ENCODE assay signal across 8 cellular contexts in the genomic region with DNA sequence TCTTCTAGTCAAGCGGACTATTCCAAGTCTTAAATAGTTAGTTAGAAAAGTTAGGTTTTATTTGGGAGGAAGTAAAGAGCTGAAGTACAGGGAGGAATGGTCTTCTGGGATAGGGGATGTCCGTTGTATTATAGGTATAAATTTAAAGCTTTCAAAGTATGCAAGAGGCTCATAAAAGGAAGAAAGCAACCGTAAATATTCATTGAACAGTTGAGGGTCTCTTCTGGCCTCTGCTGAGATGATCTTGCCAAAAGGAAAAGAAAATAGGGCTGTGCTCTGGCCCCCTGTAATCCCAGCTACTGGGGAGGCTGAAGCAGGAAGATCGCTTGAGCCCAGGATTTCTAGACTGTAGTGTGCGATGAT. TPM values are rescaled to one million over a fixed set of nuclear protein-coding genes. Genes with fewer than 3 reads are reported as not detected.
DNase-seq lines count a peak whose midpoint lies in the region; ATAC-seq, FAIRE-seq and TF ChIP-seq lines count a peak whose summit lies in the region.

No MANE protein-coding gene starts in this region.

- ATAC-seq in Panc1 (peak; percentile 2; the same call in 1 of the 2 replicates), psoas muscle (peak in 1 of 4 donors; percentile 1)

- H3K4me1 ChIP-seq in Panc1 (ENCODE audit: control insufficient read depth, insufficient read depth, low read length), result 0 out of 2 replicates have a peak, but pooled peaks cover 5% of the 10 kb centered on the region
- peaks cover 10 to 15% (median 13%) of the 10 kb centered on the region in 4 donors for H3K4me1 ChIP-seq in esophagus muscularis mucosa
- peaks cover 3% of the 10 kb centered on the region for H3K4me1 ChIP-seq in psoas muscle

- intact Hi-C loops in Panc1 (cut with micrococcal nuclease; ENCODE audit: unreplicated experiment), result no loop called here
- intact Hi-C loops in esophagus muscularis mucosa (cut with DNase I), result no loop called here
- intact Hi-C loops in psoas muscle (cut with DNase I), result loop anchor here in 1 of 2 donors (5.0 kb wide), 1 partner anchor 87 kb away; a partner anchor contains a TSS

- H3K36me3 ChIP-seq in Panc1 (ENCODE audit: control insufficient read depth, insufficient read depth, low read length) (no peaks in the 10 kb centered on the region), esophagus muscularis mucosa (no peaks in the 10 kb centered on the region), psoas muscle (ENCODE audit: insufficient read depth in 1 of 2, low read depth in 1 of 2) (no peaks in the 10 kb centered on the region)

- no peak for DNase-seq in GM12865 (ENCODE audit: low read depth)
- no peak for DNase-seq in Panc1 (ENCODE audit: low read depth, low spot score)
- DNase-seq in esophagus muscularis mucosa (ENCODE audit: extremely low spot score), result no peak
- no peak for DNase-seq in psoas muscle
- DNase-seq in GM03348 (ENCODE audit: low spot score), result no peak
- no peak for DNase-seq in frontal cortex (ENCODE audit: low spot score in 2 of 2)
- no peak for DNase-seq in activated CD4-positive, alpha-beta T cell treated with anti-CD3 and anti-CD28 coated beads for 48 hours
- no peak for DNase-seq in KBM-7

- H3K4me3 ChIP-seq in GM12865 (ENCODE audit: low read depth, low read length), result peak overlapping the region; percentile 99
- peak overlapping the region; percentile 72 to 84 for H3K4me3 ChIP-seq in Panc1 (ENCODE audit: low read depth in 2 of 2, low read length in 2 of 2)
- H3K4me3 ChIP-seq in esophagus muscularis mucosa, result peak overlapping the region; percentile 71 to 80 (median 77)
- H3K4me3 ChIP-seq in psoas muscle, result peak overlapping the region; percentile 74

- peak overlapping the region; percentile 99 for H3K27ac ChIP-seq in Panc1 (ENCODE audit: low read length)
- peak overlapping the region; percentile 86 to 94 (median 91) for H3K27ac ChIP-seq in esophagus muscularis mucosa (replicated peaks in 1 of 4)
- H3K27ac ChIP-seq in psoas muscle, result peak overlapping the region; percentile 86

- FAIRE-seq in frontal cortex (lab: Jason Lieb, UNC), result no peak

- H3K27me3 ChIP-seq in Panc1 (ENCODE audit: control insufficient read depth, insufficient read depth, low read length) (no peaks in the 10 kb centered on the region), esophagus muscularis mucosa (no peaks in the 10 kb centered on the region), psoas muscle (ENCODE audit: insufficient read depth in 3 of 3, low read length in 2 of 3) (no peaks in the 10 kb centered on the region)

- CTCF ChIA-PET in Panc1 (lab: Charles Lee), result interaction anchor here (0.6 kb wide), 1 partner anchor 92 kb away, joined by 6 read pairs; no protein-coding TSS in a partner anchor

- POLR2A ChIA-PET in Panc1 (lab: Charles Lee), result no interaction called here

- H3K9me3 ChIP-seq in Panc1 (ENCODE audit: control insufficient read depth, insufficient read depth, low read depth, low read length), result no peaks in the 10 kb centered on the region
- no peaks in the 10 kb centered on the region for H3K9me3 ChIP-seq in esophagus muscularis mucosa
- no peaks in the 10 kb centered on the region for H3K9me3 ChIP-seq in psoas muscle

- WGBS in esophagus muscularis mucosa, result 36% methylated on average over 5 of the region's 5 CpGs
- WGBS in psoas muscle, 3 donors, result 33 to 35% (median 35%) methylated on average over 5 of the region's 5 CpGs

- in situ Hi-C loops in Panc1 (cut with HindIII; ENCODE audit: low pct_unique_long_range_greater_than_20kb, low sequenced_read_pairs) (no loop called here), KBM-7 (cut with MboI; ENCODE audit: low pct_unique_long_range_greater_than_20kb, low sequenced_read_pairs) (no loop called here)

- no peak for TF ChIP-seq POLR2A in esophagus muscularis mucosa (IDR thresholded peaks at IDR 0.05; ENCODE audit: low read depth)

- no peak for TF ChIP-seq CTCF in GM12865 (IDR thresholded peaks at IDR 0.05; ENCODE audit: insufficient read depth, low read depth, low read length, missing control alignments)
- no peak for TF ChIP-seq CTCF in Panc1 (IDR thresholded peaks at IDR 0.05)
- TF ChIP-seq CTCF in esophagus muscularis mucosa (IDR thresholded peaks at IDR 0.05), result no peak
- TF ChIP-seq CTCF in psoas muscle (IDR thresholded peaks at IDR 0.05), result no peak

- BruUV-seq in Panc1 (replicated peaks; lab: Mats Ljungman, UMichigan), result TSS peak; percentile 87

- no peak for TF ChIP-seq EP300 in esophagus muscularis mucosa (IDR thresholded peaks at IDR 0.05)

RNA-seq across cellular contexts. Expression of a gene that starts 0.4 kb away (rescaled TPM):
- total RNA-seq in Panc1 (2021; ENCODE audit: unreplicated experiment) (46.2 TPM), esophagus muscularis mucosa (1 to 10 TPM; 2.3 to 4.1 (median 2.4) TPM), psoas muscle (1 to 10 TPM; 2.8 to 4.3 (median 3.7) TPM), frontal cortex (2.9 TPM)
- polyA plus RNA-seq in Panc1 (2012; ENCODE audit: insufficient read length), result 21.2 TPM
- polyA plus RNA-seq in psoas muscle, result 1 to 10 TPM; 3.3 to 5.2 (median 4.8) TPM

RNA-seq across cellular contexts. Expression of a gene that starts 4.9 kb away (rescaled TPM):
- total RNA-seq in Panc1 (2021; ENCODE audit: unreplicated experiment), result not detected
- not detected for polyA plus RNA-seq in Panc1 (2012; ENCODE audit: insufficient read length)
- not detected for total RNA-seq in esophagus muscularis mucosa
- total RNA-seq in psoas muscle, result not detected
- under 1 TPM in 2 of 3 donors, not detected in 1; 0.05 to 0.13 TPM for polyA plus RNA-seq in psoas muscle
- total RNA-seq in frontal cortex, result 0.41 TPM

RNA-seq across cellular contexts. Expression of a gene that starts 18.8 kb away (rescaled TPM):
- total RNA-seq in Panc1 (2021; ENCODE audit: unreplicated experiment), result 3.7 TPM
- 1.5 TPM for polyA plus RNA-seq in Panc1 (2012; ENCODE audit: insufficient read length)
- 1 to 10 TPM; 1.4 to 2.2 (median 1.9) TPM for total RNA-seq in esophagus muscularis mucosa
- 1 to 10 TPM; 2.8 to 4.4 (median 3.7) TPM for total RNA-seq in psoas muscle
- 1 to 10 TPM; 1.7 to 4.6 (median 2.7) TPM for polyA plus RNA-seq in psoas muscle
- 1.2 TPM for total RNA-seq in frontal cortex

RNA-seq across cellular contexts. Expression of a gene that starts 38.4 kb away (rescaled TPM):
- total RNA-seq in Panc1 (2021; ENCODE audit: unreplicated experiment) (1.3 TPM), esophagus muscularis mucosa (1 to 10 TPM in 1 of 4 donors, under 1 TPM in 2, not detected in 1; 0.97 to 1.0 (median 0.99) TPM), psoas muscle (under 1 TPM in 1 of 4 donors, not detected in 3; 0.19 TPM), frontal cortex (4.1 TPM)
- 1.1 TPM for polyA plus RNA-seq in Panc1 (2012; ENCODE audit: insufficient read length)
- polyA plus RNA-seq in psoas muscle, result under 1 TPM; 0.08 to 0.18 (median 0.11) TPM
